In genomic region chr10:68756766-68757165, GRCh38 we compare ENCODE assay signal across 18 cellular contexts. TPM values are rescaled to one million over a fixed set of nuclear protein-coding genes. Genes with fewer than 3 reads are reported as not detected.
DNase-seq lines count a peak whose midpoint lies in the region; ATAC-seq and TF ChIP-seq lines count a peak whose summit lies in the region.
"Had no signal": no experiment of that assay in that cellular context is flagged by ENCODE, and none has a peak within 500 bp of the region (broad histone marks: within the 10 kb centered on the region; RNA-seq: fewer than 3 reads in every experiment).

No MANE protein-coding gene starts in this region.

- no peak overlapping the region for H4K91ac ChIP-seq in neuronal stem cell (ENCODE audit: low read depth, low read length, poor library complexity)

- ATAC-seq in psoas muscle, result peak in 3 of 4 donors; percentile 23 to 38 (median 37)

- H2AFZ ChIP-seq in GM23248 (no peak overlapping the region), neuronal stem cell (ENCODE audit: low read length) (no peak overlapping the region)

- no peaks in the 10 kb centered on the region for H3K27me3 ChIP-seq in GM23248 (replicated peaks; ENCODE audit: insufficient read depth)
- no peaks in the 10 kb centered on the region for H3K27me3 ChIP-seq in psoas muscle (ENCODE audit: insufficient read depth in 3 of 3, low read length in 2 of 3)
- no peaks in the 10 kb centered on the region for H3K27me3 ChIP-seq in neuronal stem cell (ENCODE audit: control insufficient read depth in 3 of 3, insufficient read depth in 3 of 3, low read depth in 1 of 3, low read length in 3 of 3)
- H3K27me3 ChIP-seq: BLaER1 treated with 17β-estradiol and CSF1 and Interleukin-3, amounts not matched to agents 10 nM and 100 nM had no signal

- 0 out of 2 replicates have a peak, but pooled peaks cover 5% of the 10 kb centered on the region for H3F3A ChIP-seq in GM23248 (ENCODE audit: insufficient read depth)

- H4K20me1 ChIP-seq in GM23248 (ENCODE audit: insufficient read depth), result no peaks in the 10 kb centered on the region

- H3K27ac ChIP-seq in GM23248 (no peak overlapping the region), psoas muscle (no peak overlapping the region), neuronal stem cell (replicated peaks; ENCODE audit: low read length) (no peak overlapping the region)
- H3K27ac ChIP-seq: BLaER1 treated with 17β-estradiol and CSF1 and Interleukin-3, amounts not matched to agents 10 nM and 100 nM had no signal

- H3K9me3 ChIP-seq in GM23248 (ENCODE audit: low read depth), result no peaks in the 10 kb centered on the region
- no peaks in the 10 kb centered on the region for H3K9me3 ChIP-seq in psoas muscle
- no peaks in the 10 kb centered on the region for H3K9me3 ChIP-seq in neuronal stem cell (replicated peaks in 1 of 2; ENCODE audit: control insufficient read depth in 2 of 2, insufficient read depth in 1 of 2, low read depth in 1 of 2, low read length in 2 of 2)
- H3K9me3 ChIP-seq: BLaER1 treated with 17β-estradiol and CSF1 and Interleukin-3, amounts not matched to agents 10 nM and 100 nM had no signal

- TF ChIP-seq CTCF in psoas muscle (IDR thresholded peaks at IDR 0.05), result no peak

- H4K8ac ChIP-seq in neuronal stem cell (ENCODE audit: low read depth, low read length), result no peak overlapping the region

- no peak overlapping the region for H3K9ac ChIP-seq in GM23248
- no peak overlapping the region for H3K9ac ChIP-seq in neuronal stem cell (ENCODE audit: low read depth, low read length, poor library complexity)
- H3K9ac ChIP-seq: BLaER1 treated with 17β-estradiol and CSF1 and Interleukin-3, amounts not matched to agents 10 nM and 100 nM had no signal

- DNase-seq in GM23248 (peak; percentile 3), amniotic epithelial cell (ENCODE audit: low read depth) (peak; percentile 94), iris pigment epithelial cell (ENCODE audit: low read depth) (peak; percentile 20), psoas muscle (no peak), NCI-H2107 treated with DMSO at 0.1 percent for 48 hours (lab: John Stamatoyannopoulos, UW; ENCODE audit: unreplicated experiment) (no peak), cardiac septum (ENCODE audit: low spot score) (no peak), NCI-H1417 (lab: John Stamatoyannopoulos, UW) (no peak), neuronal stem cell (ENCODE audit: low spot score) (no peak)
- DNase-seq: 8988T; CD8-positive, alpha-beta memory T cell; COR-L47; DMS 273 treated with DMSO at 0.1 percent for 48 hours; DMS53; DND-41; EL; H9; IMR-90 had no signal

- no peak overlapping the region for H2BK5ac ChIP-seq in neuronal stem cell (ENCODE audit: low read length)

- H2AK5ac ChIP-seq in neuronal stem cell (ENCODE audit: low read depth, low read length), result no peak overlapping the region

- H3K4me1 ChIP-seq in GM23248 (ENCODE audit: insufficient read depth) (no peaks in the 10 kb centered on the region), psoas muscle (no peaks in the 10 kb centered on the region), neuronal stem cell (ENCODE audit: control insufficient read depth in 2 of 2, insufficient read depth in 1 of 2, low read depth in 1 of 2, low read length in 2 of 2) (no peaks in the 10 kb centered on the region)

- WGBS in GM23248 (ENCODE audit: low coverage in 1 of 2, low lambda C conversion rate in 2 of 2, missing lambda C conversion rate in 2 of 2), 2 experiments, result 74 to 88% methylated on average over 3 of the region's 3 CpGs
- 62 to 71% (median 64%) methylated on average over 3 of the region's 3 CpGs for WGBS in psoas muscle, 3 donors
- WGBS in neuronal stem cell (ENCODE audit: extremely low coverage in 2 of 2, insufficient read length in 2 of 2, insufficient replicate concordance in 1 of 2), 2 donors, result no CpG with 5 or more reads among the region's 3 CpGs

- no peak overlapping the region for H3K14ac ChIP-seq in neuronal stem cell (ENCODE audit: low read length)

- peaks cover 27% of the 10 kb centered on the region for H3K79me2 ChIP-seq in GM23248 (ENCODE audit: insufficient read depth)

- H3K36me3 ChIP-seq in GM23248 (ENCODE audit: low read depth), result peaks cover 86% of the 10 kb centered on the region
- peaks cover 16 to 98% of the 10 kb centered on the region in 2 donors for H3K36me3 ChIP-seq in psoas muscle (ENCODE audit: insufficient read depth in 1 of 2, low read depth in 1 of 2)
- peaks cover 40 to 96% of the 10 kb centered on the region in 2 donors for H3K36me3 ChIP-seq in neuronal stem cell (replicated peaks in 1 of 2; ENCODE audit: control insufficient read depth in 2 of 2, insufficient read depth in 2 of 2, low read length in 2 of 2)

- H2BK120ac ChIP-seq in neuronal stem cell (ENCODE audit: low read depth, low read length), result no peak overlapping the region

- H3K23ac ChIP-seq in neuronal stem cell (ENCODE audit: low read depth, low read length, poor library complexity), result no peak overlapping the region

- no peaks in the 10 kb centered on the region for H3K79me1 ChIP-seq in neuronal stem cell (ENCODE audit: low read depth, low read length)

- H3K4me2 ChIP-seq in GM23248 (ENCODE audit: unreplicated experiment), result no peak overlapping the region
- no peak overlapping the region for H3K4me2 ChIP-seq in neuronal stem cell (ENCODE audit: insufficient read depth, low read length, poor library complexity, severe bottlenecking)
- H3K4me2 ChIP-seq: BLaER1 treated with 17β-estradiol and CSF1 and Interleukin-3, amounts not matched to agents 10 nM and 100 nM had no signal

- H3K9me2 ChIP-seq in GM23248 (ENCODE audit: insufficient read depth), result no peaks in the 10 kb centered on the region

- no peak overlapping the region for H3K18ac ChIP-seq in neuronal stem cell (ENCODE audit: low read length)

- intact Hi-C loops in psoas muscle (cut with DNase I), result loop anchor here in 1 of 2 donors (10.0 kb wide), 1 partner anchor 218 kb away; no protein-coding TSS in a partner anchor
- intact Hi-C loops in cardiac septum (cut with DNase I), result no loop called here

- H2BK15ac ChIP-seq in neuronal stem cell (ENCODE audit: low read length), result no peak overlapping the region

- H3K4ac ChIP-seq in neuronal stem cell (ENCODE audit: low read length), result no peak overlapping the region

- in situ Hi-C loops in GM23248 (cut with MboI), result no loop called here

- no peak overlapping the region for H2BK12ac ChIP-seq in neuronal stem cell (ENCODE audit: low read length)

- no peak overlapping the region for H3K4me3 ChIP-seq in GM23248
- H3K4me3 ChIP-seq in psoas muscle, result no peak overlapping the region
- no peak overlapping the region for H3K4me3 ChIP-seq in neuronal stem cell (ENCODE audit: low read length in 2 of 2)
- H3K4me3 ChIP-seq: BLaER1 treated with 17β-estradiol and CSF1 and Interleukin-3, amounts not matched to agents 10 nM and 100 nM had no signal

RNA-seq across cellular contexts. Expression of gene CCAR1, which starts 35.7 kb away (rescaled TPM):
- 32.4 and 37.9 TPM in 2 replicates for total RNA-seq in GM23248 (2014; rRNA removed; shearing (Covaris generic))
- polyA plus RNA-seq in GM23248 (2016; fragmentation: Nextera tagmentation; extraction: Ambion mirVana) (53.0 and 53.2 TPM in 2 replicates), psoas muscle (10 to 100 TPM; 22.1 to 44.6 (median 26.7) TPM)
- total RNA-seq in psoas muscle (10 to 100 TPM; 24.1 to 52.8 (median 34.0) TPM), cardiac septum (29.8 TPM)
- polyA plus RNA-seq in neuronal stem cell (2013, experiment 1 of 2), result 92.0 TPM
- 106 TPM for polyA plus RNA-seq in neuronal stem cell (2013, experiment 2 of 2)

Comparison
In these comparisons a context has a peak if more than half of its experiments do, and no peak if none do; other contexts are left out.
1. DNase-seq: peak in GM23248 (single experiment), amniotic epithelial cell (single experiment) and iris pigment epithelial cell (single experiment); none in psoas muscle (0 of 2), NCI-H2107 treated with DMSO at 0.1 percent for 48 hours (single experiment), cardiac septum (single experiment), NCI-H1417 (0 of 3) and neuronal stem cell (single experiment).